ENCODE assay signal across 8 cellular contexts in genomic region chr2:201644001-201644400, GRCh38. TPM values are rescaled to one million over a fixed set of nuclear protein-coding genes. Genes with fewer than 3 reads are reported as not detected.
A peak's percentile ranks its signal among the peaks of the same experiment; 100 is the strongest.
DNase-seq lines count a peak whose midpoint lies in the region; ATAC-seq and TF ChIP-seq lines count a peak whose summit lies in the region.

No MANE protein-coding gene starts in this region.

- WGBS in esophagus muscularis mucosa, result 38% methylated on average over 8 of the region's 8 CpGs
- WGBS in prostate gland, result 12% methylated on average over 8 of the region's 8 CpGs

- no peak for TF ChIP-seq CTCF in RWPE2 (IDR thresholded peaks at IDR 0.05; ENCODE audit: poor library complexity, severe bottlenecking)
- no peak for TF ChIP-seq CTCF in esophagus muscularis mucosa (IDR thresholded peaks at IDR 0.05)
- TF ChIP-seq CTCF in prostate gland (IDR thresholded peaks at IDR 0.05), result no peak
- TF ChIP-seq CTCF in RWPE1 (conservative IDR thresholded peaks at IDR 0.05; ENCODE audit: low read depth), result no peak

- H3K4me1 ChIP-seq in RWPE2 (ENCODE audit: insufficient read depth, poor library complexity, severe bottlenecking) (peaks cover 21% of the 10 kb centered on the region), esophagus muscularis mucosa (peaks cover 10 to 24% (median 20%) of the 10 kb centered on the region in 4 donors), prostate gland (replicated peaks) (no peaks in the 10 kb centered on the region)

- H3K27me3 ChIP-seq in RWPE2 (ENCODE audit: insufficient read depth, poor library complexity, severe bottlenecking), result no peaks in the 10 kb centered on the region
- no peaks in the 10 kb centered on the region for H3K27me3 ChIP-seq in esophagus muscularis mucosa
- H3K27me3 ChIP-seq in prostate gland (replicated peaks; ENCODE audit: insufficient read depth), result no peaks in the 10 kb centered on the region

- H3K9me3 ChIP-seq in RWPE2 (ENCODE audit: severe bottlenecking), result peaks cover 2% of the 10 kb centered on the region
- no peaks in the 10 kb centered on the region for H3K9me3 ChIP-seq in esophagus muscularis mucosa
- no peaks in the 10 kb centered on the region for H3K9me3 ChIP-seq in prostate gland

- H3K36me3 ChIP-seq in RWPE2 (ENCODE audit: low read depth) (peaks cover 10% of the 10 kb centered on the region; the same call in 1 of the 2 replicates), esophagus muscularis mucosa (peaks cover 0 to 5% (median 0%) of the 10 kb centered on the region in 4 donors), prostate gland (no peaks in the 10 kb centered on the region)

- in situ Hi-C loops in Caki2 (cut with HindIII; ENCODE audit: low pct_unique_long_range_greater_than_20kb, low sequenced_read_pairs), result no loop called here

- ATAC-seq in RWPE2 (ENCODE audit: low read depth) (peak; percentile 22; the same call in 1 of the 3 replicates), GM19351 (IDR thresholded peaks at IDR 0.05; ENCODE audit: unreplicated experiment) (no peak)

- H3K4me3 ChIP-seq in RWPE2 (ENCODE audit: severe bottlenecking), result peak overlapping the region; percentile 71
- H3K4me3 ChIP-seq in esophagus muscularis mucosa, result peak overlapping the region; percentile 73 to 92 (median 90)
- peak overlapping the region; percentile 80 to 85 for H3K4me3 ChIP-seq in prostate gland

- CTCF ChIA-PET in RWPE1 (lab: Yijun Ruan, JAX), result no interaction called here

- peak; percentile 63 for DNase-seq in Caki2 (ENCODE audit: low read depth)
- DNase-seq in RWPE2 (ENCODE audit: low spot score), result no peak
- DNase-seq in esophagus muscularis mucosa (ENCODE audit: extremely low spot score), result no peak
- peak; percentile 58 for DNase-seq in prostate gland (ENCODE audit: low spot score)
- no peak for DNase-seq in RWPE1 (ENCODE audit: low spot score)
- DNase-seq in Kasumi-1 (lab: John Stamatoyannopoulos, UW), result no peak
- DNase-seq in NCI-H226, result no peak

- TF ChIP-seq POLR2A in esophagus muscularis mucosa (IDR thresholded peaks at IDR 0.05; ENCODE audit: low read depth), result no peak
- peak; percentile 55 for TF ChIP-seq POLR2A in prostate gland (IDR thresholded peaks at IDR 0.05)

- POLR2A ChIA-PET in RWPE1 (lab: Yijun Ruan, JAX; ENCODE audit: low non-redundant PET), result interaction anchor here (1.0 kb wide), 1 partner anchor 137 kb away, joined by 6 read pairs; the partner anchor contains the start of gene ALS2

- H3K27ac ChIP-seq in RWPE2 (ENCODE audit: poor library complexity, severe bottlenecking), result peak overlapping the region; percentile 70
- peak overlapping the region; percentile 92 to 96 (median 94) for H3K27ac ChIP-seq in esophagus muscularis mucosa (replicated peaks in 1 of 4)
- peak overlapping the region; percentile 94 to 97 for H3K27ac ChIP-seq in prostate gland
- H3K27ac ChIP-seq in RWPE1, result no peak overlapping the region

- TF ChIP-seq EP300 in esophagus muscularis mucosa (IDR thresholded peaks at IDR 0.05), result no peak

- intact Hi-C loops in esophagus muscularis mucosa (cut with DNase I), result no loop called here
- intact Hi-C loops in prostate gland (cut with DNase I), result no loop called here

RNA-seq across cellular contexts. Expression of gene TMEM237, which starts 0.7 kb away (rescaled TPM):
- total RNA-seq in Caki2 (2014; rRNA removed; shearing (Covaris generic); ENCODE audit: low replicate concordance), result 37.5 and 60.1 TPM in 2 replicates
- total RNA-seq in esophagus muscularis mucosa (10 to 100 TPM; 14.5 to 17.7 (median 16.4) TPM), prostate gland (10 to 100 TPM; 29.7 to 31.4 TPM)

RNA-seq across cellular contexts. Expression of gene MPP4, which starts 54.4 kb away (rescaled TPM):
- total RNA-seq in Caki2 (2014; rRNA removed; shearing (Covaris generic); ENCODE audit: low replicate concordance), result not detected in 2 replicates
- total RNA-seq in esophagus muscularis mucosa, result under 1 TPM in 1 of 4 donors, not detected in 3; 0.23 TPM
- total RNA-seq in prostate gland, result not detected

Comparison
In these comparisons a context has a peak if more than half of its experiments do, and no peak if none do; other contexts are left out.
1. DNase-seq: peak in Caki2 (single experiment) and prostate gland (single experiment); none in RWPE2 (single experiment), esophagus muscularis mucosa (single experiment), RWPE1 (single experiment), Kasumi-1 (0 of 2) and NCI-H226 (single experiment).
2. Peak in every context shown above with its lines, with median percentiles within 50 percentile points of each other: H3K4me3 ChIP-seq.